Comparison of ENCODE assay signal across 26 cellular contexts in genomic region chr18:28123401-28124030, GRCh38. TPM values are rescaled to one million over a fixed set of nuclear protein-coding genes. Genes with fewer than 3 reads are reported as not detected.
DNase-seq lines count a peak whose midpoint lies in the region; ATAC-seq and TF ChIP-seq lines count a peak whose summit lies in the region.
"Had no signal": no experiment of that assay in that cellular context is flagged by ENCODE, and none has a peak within 500 bp of the region (broad histone marks: within the 10 kb centered on the region; RNA-seq: fewer than 3 reads in every experiment).

No MANE protein-coding gene starts in this region.

- H3K27me3 Mint-ChIP-seq in activated T-cell treated with anti-CD3 and anti-CD28 coated beads, Interleukin-2, amount 50 U/mL, for 72 hours (ENCODE audit: low read depth): no peaks in the 10 kb centered on the region
- H3K27me3 Mint-ChIP-seq in activated CD4-positive, alpha-beta T cell treated with anti-CD3 and anti-CD28 coated beads for 36 hours: no peaks in the 10 kb centered on the region
- H3K27me3 Mint-ChIP-seq: activated B cell treated with CpG ODN at 0.5 μM for 24 hours; central memory CD8-positive, alpha-beta T cell had no signal

- no peak overlapping the region for H3K27ac Mint-ChIP-seq in activated T-cell treated with anti-CD3 and anti-CD28 coated beads, Interleukin-2, amount 50 U/mL, for 72 hours
- no peak overlapping the region for H3K27ac Mint-ChIP-seq in activated CD4-positive, alpha-beta T cell treated with anti-CD3 and anti-CD28 coated beads for 36 hours
- H3K27ac Mint-ChIP-seq: activated B cell treated with CpG ODN at 0.5 μM for 24 hours; activated naive CD4-positive, alpha-beta T cell treated with anti-CD3 and anti-CD28 coated beads, Interleukin-2, amount 50 U/mL, for 72 hours; activated T-helper 2 cell treated with anti-CD3 and anti-CD28 coated beads, Interferon-gamma antibody, Interleukin-2, Interleukin-4, amounts not matched to agents 10 μg/mL and 5 μg/mL and 100 μg/mL, durations not matched to agents 14 hours and 24 hours and 36 hours; H9; immature natural killer cell; nephron progenitor cell had no signal

- POLR2A ChIA-PET in activated CD4-positive, alpha-beta T cell treated with anti-CD3 and anti-CD28 coated beads for 36 hours (lab: Charles Lee): no interaction called here

- intact Hi-C loops in Right ventricle myocardium superior (cut with DNase I): no loop called here
- intact Hi-C loops in activated CD4-positive, alpha-beta T cell treated with anti-CD3 and anti-CD28 coated beads for 36 hours (cut with DNase I, micrococcal nuclease): loop anchor here in 1 of 2 experiments (10.0 kb wide), 1 partner anchor 59 kb away; no protein-coding TSS in a partner anchor

- H3K9me3 ChIP-seq in right atrium auricular region: no peaks in the 10 kb centered on the region
- H3K9me3 ChIP-seq: prostate gland had no signal

- H3K4me1 ChIP-seq in right atrium auricular region: peaks cover 0 to 35% of the 10 kb centered on the region in 2 donors
- H3K4me1 ChIP-seq: prostate gland had no signal

- DNase-seq in right atrium auricular region (ENCODE audit: low spot score): no peak
- DNase-seq in Right ventricle myocardium superior: no peak
- DNase-seq in caudate nucleus (lab: John Stamatoyannopoulos, UW): no peak
- DNase-seq in midbrain (lab: John Stamatoyannopoulos, UW): peak; percentile 17
- no peak for DNase-seq in DMS114 treated with DMSO at 0.1 percent for 48 hours (lab: John Stamatoyannopoulos, UW; ENCODE audit: unreplicated experiment)
- DNase-seq in activated T-cell treated with anti-CD3 and anti-CD28 coated beads, Interleukin-2, amount 50 U/mL, for 72 hours: no peak
- DNase-seq in A172 (ENCODE audit: low spot score): no peak
- no peak for DNase-seq in activated CD4-positive, alpha-beta T cell treated with anti-CD3 and anti-CD28 coated beads for 36 hours
- DNase-seq: activated B cell treated with CpG ODN at 0.5 μM for 24 hours; activated CD4-positive, alpha-beta T cell treated with anti-CD3 and anti-CD28 coated beads, Interleukin-2, amount 50 U/mL, for 48 hours; activated CD8-positive, alpha-beta memory T cell treated with anti-CD3 and anti-CD28 coated beads, Interleukin-2, amount 50 U/mL, for 4 hours; aorta; EL; foreskin melanocyte; H9; hippocampal formation; immature natural killer cell; Karpas-422; MV-4-11; NCI-H1694; NCI-H510A treated with DMSO at 0.1 percent for 48 hours; nephron progenitor cell had no signal

- H3K36me3 Mint-ChIP-seq in activated T-cell treated with anti-CD3 and anti-CD28 coated beads, Interleukin-2, amount 50 U/mL, for 72 hours (ENCODE audit: insufficient read depth in 2 of 2): no peaks in the 10 kb centered on the region
- no peaks in the 10 kb centered on the region for H3K36me3 Mint-ChIP-seq in activated CD4-positive, alpha-beta T cell treated with anti-CD3 and anti-CD28 coated beads for 36 hours (ENCODE audit: low read depth)
- H3K36me3 Mint-ChIP-seq: activated naive CD4-positive, alpha-beta T cell treated with anti-CD3 and anti-CD28 coated beads, Interleukin-2, amount 50 U/mL, for 72 hours; immature natural killer cell had no signal

- no peak overlapping the region for H3K4me3 ChIP-seq in right atrium auricular region
- H3K4me3 ChIP-seq: prostate gland had no signal

- H3K4me1 Mint-ChIP-seq in activated T-cell treated with anti-CD3 and anti-CD28 coated beads, Interleukin-2, amount 50 U/mL, for 72 hours (ENCODE audit: low read depth): no peaks in the 10 kb centered on the region
- H3K4me1 Mint-ChIP-seq in activated CD4-positive, alpha-beta T cell treated with anti-CD3 and anti-CD28 coated beads for 36 hours: no peaks in the 10 kb centered on the region
- H3K4me1 Mint-ChIP-seq: activated B cell treated with CpG ODN at 0.5 μM for 24 hours; central memory CD8-positive, alpha-beta T cell; immature natural killer cell had no signal

- no peaks in the 10 kb centered on the region for H3K27me3 ChIP-seq in right atrium auricular region

- H3K36me3 ChIP-seq in right atrium auricular region: no peaks in the 10 kb centered on the region
- H3K36me3 ChIP-seq: prostate gland had no signal

- CTCF ChIA-PET in activated CD4-positive, alpha-beta T cell treated with anti-CD3 and anti-CD28 coated beads for 36 hours (lab: Charles Lee): no interaction called here

- no peak for TF ChIP-seq CTCF in right atrium auricular region (IDR thresholded peaks at IDR 0.05)

- H3K27ac ChIP-seq in right atrium auricular region (peak overlapping the region; percentile 6 to 85), caudate nucleus (ENCODE audit: low read depth, low read length) (peak overlapping the region; percentile 61)
- H3K27ac ChIP-seq: prostate gland had no signal

- ATAC-seq in Right ventricle myocardium superior (ENCODE audit: poor library complexity): no peak
- ATAC-seq in activated T-cell treated with anti-CD3 and anti-CD28 coated beads, Interleukin-2, amount 50 U/mL, for 72 hours (replicated peaks in 1 of 2): no peak
- ATAC-seq in activated CD4-positive, alpha-beta T cell treated with anti-CD3 and anti-CD28 coated beads for 36 hours: no peak
- ATAC-seq: activated naive CD4-positive, alpha-beta T cell treated with anti-CD3 and anti-CD28 coated beads, Interleukin-2, amount 50 U/mL, for 72 hours had no signal

- peaks cover 0 to 11% of the 10 kb centered on the region in 2 donors for H3K9me3 Mint-ChIP-seq in activated T-cell treated with anti-CD3 and anti-CD28 coated beads, Interleukin-2, amount 50 U/mL, for 72 hours
- H3K9me3 Mint-ChIP-seq in activated CD4-positive, alpha-beta T cell treated with anti-CD3 and anti-CD28 coated beads for 36 hours (ENCODE audit: low read depth): no peaks in the 10 kb centered on the region
- H3K9me3 Mint-ChIP-seq: activated T-helper 2 cell treated with anti-CD3 and anti-CD28 coated beads, Interferon-gamma antibody, Interleukin-2, Interleukin-4, amounts not matched to agents 10 μg/mL and 5 μg/mL and 100 μg/mL, durations not matched to agents 14 hours and 24 hours and 36 hours; H9; nephron progenitor cell had no signal

- H3K4me3 Mint-ChIP-seq in activated T-cell treated with anti-CD3 and anti-CD28 coated beads, Interleukin-2, amount 50 U/mL, for 72 hours: no peak overlapping the region
- H3K4me3 Mint-ChIP-seq in activated CD4-positive, alpha-beta T cell treated with anti-CD3 and anti-CD28 coated beads for 36 hours: no peak overlapping the region
- H3K4me3 Mint-ChIP-seq: activated B cell treated with CpG ODN at 0.5 μM for 24 hours; central memory CD8-positive, alpha-beta T cell; H9; immature natural killer cell; nephron progenitor cell had no signal

RNA-seq across cellular contexts. Expression of gene CDH2, which starts 53.4 kb away (rescaled TPM):
- total RNA-seq in right atrium auricular region: 100 to 1,000 TPM; 205 to 269 TPM
- total RNA-seq in Right ventricle myocardium superior: 308 TPM
- total RNA-seq in activated T-cell treated with anti-CD3 and anti-CD28 coated beads, Interleukin-2, amount 50 U/mL, for 72 hours: under 1 TPM in 1 of 2 donors, not detected in 1; 0.07 TPM
- 254 and 285 TPM in 2 replicates for total RNA-seq in A172 (2014; rRNA removed; shearing (Covaris generic))
- total RNA-seq in activated CD4-positive, alpha-beta T cell treated with anti-CD3 and anti-CD28 coated beads for 36 hours: not detected
- total RNA-seq: activated B cell treated with CpG ODN at 0.5 μM for 24 hours; activated T-helper 2 cell treated with anti-CD3 and anti-CD28 coated beads, Interferon-gamma antibody, Interleukin-2, Interleukin-4, amounts not matched to agents 10 μg/mL and 5 μg/mL and 100 μg/mL, durations not matched to agents 14 hours and 24 hours and 36 hours had no signal

Comparison
In these comparisons a context has a peak if more than half of its experiments do, and no peak if none do; other contexts are left out.
1. RNA of gene CDH2, which starts 53.4 kb away (total RNA-seq): 308 TPM in Right ventricle myocardium superior (single experiment), 254 to 285 TPM in A172 and 205 to 269 TPM in right atrium auricular region; 0.07 TPM in activated T-cell treated with anti-CD3 and anti-CD28 coated beads, Interleukin-2, amount 50 U/mL, for 72 hours and not detected in activated CD4-positive, alpha-beta T cell treated with anti-CD3 and anti-CD28 coated beads for 36 hours; every median in the first group is over 100 times any median in the second.